Comparison of ENCODE assay signal across 6 cellular contexts in the genomic region with DNA sequence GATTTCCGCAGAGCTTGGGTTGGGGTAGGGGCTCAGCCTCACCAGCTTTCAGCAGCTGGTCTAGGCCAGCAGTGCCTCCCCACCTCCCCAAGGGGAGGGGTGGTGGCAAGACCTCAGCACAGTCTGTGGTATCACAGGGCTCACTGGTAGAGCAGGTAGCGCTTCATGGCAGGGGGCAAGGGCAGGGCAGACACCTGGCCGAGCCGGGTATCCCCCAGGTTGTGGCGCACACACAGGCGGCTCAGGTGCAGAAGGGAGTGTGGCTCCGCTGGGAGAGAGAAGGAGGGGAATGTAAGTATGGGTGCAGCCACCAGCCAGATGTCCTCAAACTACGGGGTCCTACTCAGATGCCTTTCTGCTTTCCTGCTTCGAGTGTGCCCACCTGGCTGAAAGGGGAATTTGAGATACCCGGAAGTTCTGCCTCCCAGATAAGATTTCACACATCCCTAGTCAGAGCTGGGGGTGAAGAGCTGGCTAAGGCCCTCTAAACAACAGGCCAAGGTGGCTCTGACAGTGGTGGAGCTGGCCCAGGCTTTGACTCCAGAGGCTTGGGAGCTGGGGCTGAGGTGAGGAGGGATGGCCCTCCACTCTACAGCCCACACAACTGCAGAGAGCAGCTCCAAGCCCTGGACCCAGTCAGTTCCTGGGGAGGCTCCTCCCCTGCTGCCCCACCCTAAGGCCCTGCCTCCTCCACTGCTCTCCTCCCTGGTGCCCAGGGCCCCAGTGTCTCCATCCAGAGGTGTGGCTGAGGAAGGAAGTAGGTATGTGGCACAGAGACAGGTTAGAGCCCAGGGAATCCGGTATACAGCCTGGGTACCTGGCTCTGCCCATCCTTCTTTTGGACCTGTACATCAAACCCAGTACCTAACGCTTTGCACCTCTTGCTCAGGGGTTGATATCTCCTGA. TPM values are rescaled to one million over a fixed set of nuclear protein-coding genes. Genes with fewer than 3 reads are reported as not detected.
DNase-seq lines count a peak whose midpoint lies in the region; ATAC-seq and TF ChIP-seq lines count a peak whose summit lies in the region.

No MANE protein-coding gene starts in this region.

- CTCF ChIA-PET in A673 (lab: Charles Lee) = interaction anchor here (1.1 to 2.3 kb wide), 3 partner anchors 11 to 20 kb away, joined by 4 to 13 read pairs (median 10); a partner anchor contains a TSS

- peaks cover 100% of the 10 kb centered on the region for H3K36me3 Mint-ChIP-seq in activated T-helper 17 cell treated with anti-CD3 and anti-CD28 coated beads, Interleukin-2, amount 50 U/mL, for 72 hours (ENCODE audit: low read depth)

- BruUV-seq in A673 (replicated peaks; lab: Mats Ljungman, UMichigan) = no TSS peak

- H3K9me3 ChIP-seq in A673 (ENCODE audit: low read depth, low read length, poor library complexity, severe bottlenecking) (no peaks in the 10 kb centered on the region), mesodermal cell (ENCODE audit: control insufficient read depth, low read length) (no peaks in the 10 kb centered on the region)

- peak overlapping the region; percentile 94 for H3K4me3 Mint-ChIP-seq in activated T-helper 17 cell treated with anti-CD3 and anti-CD28 coated beads, Interleukin-2, amount 50 U/mL, for 72 hours

- no peaks in the 10 kb centered on the region for H3K27me3 Mint-ChIP-seq in activated T-helper 17 cell treated with anti-CD3 and anti-CD28 coated beads, Interleukin-2, amount 50 U/mL, for 72 hours

- H3K4me3 ChIP-seq in A673 (ENCODE audit: low read depth, low read length, poor library complexity, severe bottlenecking) = peak overlapping the region; percentile 75
- peak overlapping the region; percentile 74 for H3K4me3 ChIP-seq in mesodermal cell (ENCODE audit: extremely low read depth, insufficient read depth, low read length, poor library complexity, severe bottlenecking)

- peak overlapping the region; percentile 74 for H3K27ac ChIP-seq in A673 (ENCODE audit: low read depth, low read length, poor library complexity, severe bottlenecking)
- H3K27ac ChIP-seq in mesodermal cell (ENCODE audit: low read depth, low read length, severe bottlenecking) = no peak overlapping the region

- no peaks in the 10 kb centered on the region for H3K9me3 Mint-ChIP-seq in activated T-helper 17 cell treated with anti-CD3 and anti-CD28 coated beads, Interleukin-2, amount 50 U/mL, for 72 hours

- H3K27ac Mint-ChIP-seq in activated T-helper 17 cell treated with anti-CD3 and anti-CD28 coated beads, Interleukin-2, amount 50 U/mL, for 72 hours = peak overlapping the region; percentile 94

- peaks cover 34% of the 10 kb centered on the region for H3K36me3 ChIP-seq in A673 (ENCODE audit: insufficient read depth, low read length, poor library complexity, severe bottlenecking)
- H3K36me3 ChIP-seq in mesodermal cell (ENCODE audit: control insufficient read depth, insufficient read depth, low read length) = peaks cover 34% of the 10 kb centered on the region

- H3K4me1 Mint-ChIP-seq in activated T-helper 17 cell treated with anti-CD3 and anti-CD28 coated beads, Interleukin-2, amount 50 U/mL, for 72 hours = peaks cover 38% of the 10 kb centered on the region

- intact Hi-C loops in A673 (cut with micrococcal nuclease; ENCODE audit: unreplicated experiment) (loop anchor here (5.0 kb wide), 2 partner anchors 66 to 241 kb away; no protein-coding TSS in a partner anchor), head of caudate nucleus (cut with DNase I) (no loop called here)

- POLR2A ChIA-PET in A673 (lab: Charles Lee; ENCODE audit: low non-redundant PET) = interaction anchor here (0.6 to 0.7 kb wide), 3 partner anchors 65 to 72 kb away, joined by 3 to 4 read pairs (median 4); a partner anchor contains a TSS

- no peak for TF ChIP-seq CTCF in A673 (conservative IDR thresholded peaks at IDR 0.05; ENCODE audit: low read depth, low read length)

- DNase-seq in A673 (ENCODE audit: low spot score) = peak; percentile 38
- peak; percentile 65 for DNase-seq in HT1080 (ENCODE audit: low read depth)
- no peak for DNase-seq in head of caudate nucleus

- no peaks in the 10 kb centered on the region for H3K27me3 ChIP-seq in A673 (replicated peaks; ENCODE audit: insufficient read depth, low read depth, low read length, poor library complexity)

- whole genome bisulfite sequencing in mesodermal cell (ENCODE audit: insufficient coverage in 2 of 2), 2 experiments = 92 to 94% methylated on average over 10 to 11 of the region's 12 CpGs

- H3K4me1 ChIP-seq in A673 (ENCODE audit: insufficient read depth, low read length, poor library complexity, severe bottlenecking) (peaks cover 31% of the 10 kb centered on the region), mesodermal cell (ENCODE audit: control insufficient read depth, insufficient read depth, low read length, poor library complexity, severe bottlenecking) (peaks cover 20% of the 10 kb centered on the region)

- peak; percentile 44 for ATAC-seq in activated T-helper 17 cell treated with anti-CD3 and anti-CD28 coated beads, Interleukin-2, amount 50 U/mL, for 72 hours (replicated peaks)
- ATAC-seq in GM19328 (IDR thresholded peaks at IDR 0.05; ENCODE audit: unreplicated experiment) = no peak

RNA-seq across cellular contexts. Expression of a gene that starts 1.8 kb away (rescaled TPM):
- 8.1 and 10.8 TPM in 2 replicates for total RNA-seq in A673 (2021)
- total RNA-seq in HT1080 (2014; rRNA removed; shearing (Covaris generic)) = 15.7 and 20.0 TPM in 2 replicates
- 12.8 and 13.7 TPM in 2 replicates for polyA plus RNA-seq in HT1080 (2015; cell fraction: cytosol; rRNA removed)
- polyA plus RNA-seq in HT1080 (2015; cell fraction: nucleus; rRNA removed) = 12.7 and 14.1 TPM in 2 replicates
- total RNA-seq in activated T-helper 17 cell treated with anti-CD3 and anti-CD28 coated beads, Interleukin-2, amount 50 U/mL, for 72 hours = 1 to 10 TPM; 2.2 to 2.4 TPM
- polyA plus RNA-seq in mesodermal cell (2013, experiment 1 of 2) = 7.3 TPM
- polyA plus RNA-seq in mesodermal cell (2013, experiment 2 of 2) = 5.5 TPM

RNA-seq across cellular contexts. Expression of a gene that starts 4.0 kb away (rescaled TPM):
- 1,240 and 1,277 TPM in 2 replicates for total RNA-seq in A673 (2021)
- 1,401 and 1,471 TPM in 2 replicates for total RNA-seq in HT1080 (2014; rRNA removed; shearing (Covaris generic))
- 1,284 and 1,433 TPM in 2 replicates for polyA plus RNA-seq in HT1080 (2015; cell fraction: cytosol; rRNA removed)
- polyA plus RNA-seq in HT1080 (2015; cell fraction: nucleus; rRNA removed) = 795 and 966 TPM in 2 replicates
- total RNA-seq in activated T-helper 17 cell treated with anti-CD3 and anti-CD28 coated beads, Interleukin-2, amount 50 U/mL, for 72 hours = 1,000 to 10,000 TPM; 1,893 to 2,116 TPM
- polyA plus RNA-seq in mesodermal cell (2013, experiment 1 of 2) = 697 TPM
- polyA plus RNA-seq in mesodermal cell (2013, experiment 2 of 2) = 590 TPM

RNA-seq across cellular contexts. Expression of a gene that starts 19.4 kb away (rescaled TPM):
- total RNA-seq in A673 (2021) = 209 and 224 TPM in 2 replicates
- total RNA-seq in HT1080 (2014; rRNA removed; shearing (Covaris generic)) = 109 and 112 TPM in 2 replicates
- 51.4 and 54.0 TPM in 2 replicates for polyA plus RNA-seq in HT1080 (2015; cell fraction: cytosol; rRNA removed)
- polyA plus RNA-seq in HT1080 (2015; cell fraction: nucleus; rRNA removed) = 143 and 144 TPM in 2 replicates
- 100 to 1,000 TPM in 1 of 2 donors, 10 to 100 TPM in 1; 83.4 to 149 TPM for total RNA-seq in activated T-helper 17 cell treated with anti-CD3 and anti-CD28 coated beads, Interleukin-2, amount 50 U/mL, for 72 hours
- 70.2 TPM for polyA plus RNA-seq in mesodermal cell (2013, experiment 1 of 2)
- 59.6 TPM for polyA plus RNA-seq in mesodermal cell (2013, experiment 2 of 2)

RNA-seq across cellular contexts. Expression of a gene that starts 20.2 kb away (rescaled TPM):
- 98.0 and 107 TPM in 2 replicates for total RNA-seq in A673 (2021)
- 129 and 190 TPM in 2 replicates for total RNA-seq in HT1080 (2014; rRNA removed; shearing (Covaris generic))
- 41.6 and 59.0 TPM in 2 replicates for polyA plus RNA-seq in HT1080 (2015; cell fraction: cytosol; rRNA removed)
- polyA plus RNA-seq in HT1080 (2015; cell fraction: nucleus; rRNA removed) = 125 and 147 TPM in 2 replicates
- total RNA-seq in activated T-helper 17 cell treated with anti-CD3 and anti-CD28 coated beads, Interleukin-2, amount 50 U/mL, for 72 hours = 100 to 1,000 TPM in 1 of 2 donors, 10 to 100 TPM in 1; 86.9 to 104 TPM
- polyA plus RNA-seq in mesodermal cell (2013, experiment 1 of 2) = 53.9 TPM
- 56.1 TPM for polyA plus RNA-seq in mesodermal cell (2013, experiment 2 of 2)

RNA-seq across cellular contexts. Expression of a gene that starts 30.6 kb away (rescaled TPM):
- 20.7 and 21.8 TPM in 2 replicates for total RNA-seq in A673 (2021)
- 1.5 and 1.6 TPM in 2 replicates for total RNA-seq in HT1080 (2014; rRNA removed; shearing (Covaris generic))
- polyA plus RNA-seq in HT1080 (2015; cell fraction: cytosol; rRNA removed) = 2.3 and 3.7 TPM in 2 replicates
- 23.9 and 27.2 TPM in 2 replicates for polyA plus RNA-seq in HT1080 (2015; cell fraction: nucleus; rRNA removed)
- under 1 TPM in 1 of 2 donors, not detected in 1; 0.66 TPM for total RNA-seq in activated T-helper 17 cell treated with anti-CD3 and anti-CD28 coated beads, Interleukin-2, amount 50 U/mL, for 72 hours
- 11.8 TPM for polyA plus RNA-seq in mesodermal cell (2013, experiment 1 of 2)
- polyA plus RNA-seq in mesodermal cell (2013, experiment 2 of 2) = 10.8 TPM

Comparison
In these comparisons a context has a peak if more than half of its experiments do, and no peak if none do; other contexts are left out.
1. DNase-seq: peak in A673 (single experiment) and HT1080 (single experiment); none in head of caudate nucleus (0 of 42).